9 cellular contexts compared by ENCODE assay signal in genomic region chr9:89481161-89481915, GRCh38. TPM values are rescaled to one million over a fixed set of nuclear protein-coding genes. Genes with fewer than 3 reads are reported as not detected.
DNase-seq lines count a peak whose midpoint lies in the region; ATAC-seq lines count a peak whose summit lies in the region.
"Had no signal": no experiment of that assay in that cellular context is flagged by ENCODE, and none has a peak within 500 bp of the region (broad histone marks: within the 10 kb centered on the region; RNA-seq: fewer than 3 reads in every experiment).

No MANE protein-coding gene starts in this region.

- peaks cover 84% of the 10 kb centered on the region for H3K4me1 Mint-ChIP-seq in activated T-helper 17 cell treated with anti-CD3 and anti-CD28 coated beads, Interleukin-2, amount 50 U/mL, for 72 hours

- H3K27me3 ChIP-seq in layer of hippocampus (ENCODE audit: control insufficient read depth, insufficient read depth, low read length): no peaks in the 10 kb centered on the region
- H3K27me3 ChIP-seq: body of pancreas had no signal

- ATAC-seq in activated T-helper 17 cell treated with anti-CD3 and anti-CD28 coated beads, Interleukin-2, amount 50 U/mL, for 72 hours (replicated peaks): peak; percentile 25
- no peak for ATAC-seq in stimulated activated naive CD8-positive, alpha-beta T cell treated with anti-CD3 and anti-CD28 coated beads, Interleukin-15, Interleukin-2, amounts not matched to agents 100 U/mL and 50 U/mL, for 24 hours
- no peak for ATAC-seq in GM21737 (IDR thresholded peaks at IDR 0.05; ENCODE audit: unreplicated experiment)
- no peak for ATAC-seq in GM21360 (IDR thresholded peaks at IDR 0.05; ENCODE audit: unreplicated experiment)
- no peak for ATAC-seq in HG02610 (IDR thresholded peaks at IDR 0.05; ENCODE audit: unreplicated experiment)
- ATAC-seq: body of pancreas had no signal

- peak overlapping the region; percentile 88 for H3K4me3 Mint-ChIP-seq in activated T-helper 17 cell treated with anti-CD3 and anti-CD28 coated beads, Interleukin-2, amount 50 U/mL, for 72 hours

- H3K27me3 Mint-ChIP-seq in activated T-helper 17 cell treated with anti-CD3 and anti-CD28 coated beads, Interleukin-2, amount 50 U/mL, for 72 hours: no peaks in the 10 kb centered on the region

- peak overlapping the region; percentile 75 for H3K27ac ChIP-seq in layer of hippocampus (ENCODE audit: low read depth, low read length)
- H3K27ac ChIP-seq: body of pancreas had no signal

- H3K27ac Mint-ChIP-seq in activated T-helper 17 cell treated with anti-CD3 and anti-CD28 coated beads, Interleukin-2, amount 50 U/mL, for 72 hours: peak overlapping the region; percentile 86

- peak; percentile 69 for DNase-seq in activated CD4-positive, alpha-beta T cell treated with anti-CD3 and anti-CD28 coated beads for 48 hours
- DNase-seq in activated CD4-positive, alpha-beta T cell treated with anti-CD3 and anti-CD28 coated beads for 1 hour: no peak
- peak; percentile 57 for DNase-seq in stimulated activated naive CD8-positive, alpha-beta T cell treated with anti-CD3 and anti-CD28 coated beads, Interleukin-15, Interleukin-2, amounts not matched to agents 100 U/mL and 50 U/mL, for 24 hours
- DNase-seq: body of pancreas had no signal

- H3K9me3 Mint-ChIP-seq in activated T-helper 17 cell treated with anti-CD3 and anti-CD28 coated beads, Interleukin-2, amount 50 U/mL, for 72 hours: peaks cover 4% of the 10 kb centered on the region

- peaks cover 87% of the 10 kb centered on the region for H3K36me3 Mint-ChIP-seq in activated T-helper 17 cell treated with anti-CD3 and anti-CD28 coated beads, Interleukin-2, amount 50 U/mL, for 72 hours (ENCODE audit: low read depth)

RNA-seq across cellular contexts. Expression of gene SEMA4D, which starts 16.6 kb away (rescaled TPM):
- total RNA-seq in activated T-helper 17 cell treated with anti-CD3 and anti-CD28 coated beads, Interleukin-2, amount 50 U/mL, for 72 hours: 100 to 1,000 TPM; 167 to 263 TPM
